In genomic region chr1:236003058-236003457, GRCh38 we compare ENCODE assay signal across 5 cellular contexts.
DNase-seq lines count a peak whose midpoint lies in the region; ATAC-seq, FAIRE-seq and TF ChIP-seq lines count a peak whose summit lies in the region.
"Not testable (repeated sequence)": the region's sequence is repeated elsewhere in the genome, so short reads cannot be mapped to it uniquely, and the experiment has no call there.

No MANE protein-coding gene starts in this region.

- not testable (repeated sequence) for H3K4me2 ChIP-seq in PC-3 (ENCODE audit: low read length); K562 (ENCODE audit: insufficient read depth, low read length)

- not testable (repeated sequence) for H3K9ac ChIP-seq in PC-3 (ENCODE audit: low read length); K562 (ENCODE audit: insufficient read depth in 1 of 2, low read depth in 2 of 2, low read length in 2 of 2)

- peaks cover 56% of the 10 kb centered on the region for H3K4me1 Mint-ChIP-seq in activated CD8-positive, alpha-beta memory T cell treated with anti-CD3 and anti-CD28 coated beads, Interleukin-2, amount 10 ng/mL, durations not matched to agents 7 days and 5 days

- H3K79me2 ChIP-seq in PC-3 (ENCODE audit: low read length); K562 (ENCODE audit: control insufficient read depth, insufficient read depth, low read length): not testable (repeated sequence)

- not testable (repeated sequence) for TF ChIP-seq RAD21 in K562 (CRISPR knock-in tag; conservative IDR thresholded peaks at IDR 0.05 in 1 of 2, IDR thresholded peaks at IDR 0.05 in 1 of 2)

- H2AFZ ChIP-seq in PC-3 (ENCODE audit: low read length); K562 (ENCODE audit: low read depth, low read length): not testable (repeated sequence)

- peaks cover 11% of the 10 kb centered on the region for H3K36me3 Mint-ChIP-seq in activated CD8-positive, alpha-beta memory T cell treated with anti-CD3 and anti-CD28 coated beads, Interleukin-2, amount 10 ng/mL, durations not matched to agents 7 days and 5 days

- H4K20me1 ChIP-seq in PC-3 (ENCODE audit: low read length); K562 (replicated peaks; ENCODE audit: control insufficient read depth, insufficient read depth, low read length): not testable (repeated sequence)

- H3K27me3 Mint-ChIP-seq in activated CD8-positive, alpha-beta memory T cell treated with anti-CD3 and anti-CD28 coated beads, Interleukin-2, amount 10 ng/mL, durations not matched to agents 7 days and 5 days, result not testable (repeated sequence)

- not testable (repeated sequence) for H3K27me3 ChIP-seq in PC-3 (ENCODE audit: low read length); esophagus muscularis mucosa; sigmoid colon
- H3K27me3 ChIP-seq in K562 (ENCODE audit: control insufficient read depth in 2 of 2, insufficient read depth in 2 of 2, low read length in 2 of 2), result peaks cover 14 to 54% of the 10 kb centered on the region in 2 experiments

- TF ChIP-seq EP300 in K562 (IDR thresholded peaks at IDR 0.05; ENCODE audit: low read length); esophagus muscularis mucosa (IDR thresholded peaks at IDR 0.05); sigmoid colon (IDR thresholded peaks at IDR 0.05): not testable (repeated sequence)

- peak overlapping the region; percentile 70; the same call in 1 of the 2 replicates for H3K27ac ChIP-seq in PC-3 (ENCODE audit: low read length)
- H3K27ac ChIP-seq in K562 (ENCODE audit: extremely low read depth, low read depth, low read length), result not testable (repeated sequence)
- H3K27ac ChIP-seq in esophagus muscularis mucosa (replicated peaks in 1 of 4), result peak overlapping the region in 3 of 4 donors; percentile 11 to 56 (median 28)
- peak overlapping the region in 3 of 4 donors; percentile 15 to 71 (median 60) for H3K27ac ChIP-seq in sigmoid colon

- POLR2A ChIA-PET in PC-3 (lab: Charles Lee; ENCODE audit: unreplicated experiment), result not testable (repeated sequence)
- POLR2A ChIA-PET in K562 (lab: Yijun Ruan, JAX), result interaction anchor here (0.7 to 1.4 kb wide), 3 partner anchors 9 to 652 kb away, joined by 3 read pairs; no protein-coding TSS in a partner anchor

- not testable (repeated sequence) for BruUV-seq in PC-3 (replicated peaks; lab: Mats Ljungman, UMichigan); K562 (replicated peaks; lab: Mats Ljungman, UMichigan)

- CTCF ChIA-PET in PC-3 (lab: Charles Lee); K562 (lab: Yijun Ruan, JAX; ENCODE audit: low intra/inter-chr PET ratio): not testable (repeated sequence)
- CTCF ChIA-PET in activated CD8-positive, alpha-beta memory T cell treated with anti-CD3 and anti-CD28 coated beads, Interleukin-2, amount 10 ng/mL, durations not matched to agents 7 days and 5 days (lab: Charles Lee), result interaction anchor here (0.8 kb wide), 1 partner anchor 28 kb away, joined by 5 read pairs; no protein-coding TSS in a partner anchor

- 3% methylated on average over 9 of the region's 9 CpGs for WGBS in K562 (ENCODE audit: insufficient coverage, low coverage, missing lambda C conversion rate)
- WGBS in esophagus muscularis mucosa, result 69% methylated on average over 9 of the region's 9 CpGs
- WGBS in sigmoid colon, 2 donors, result 72 to 87% methylated on average over 9 of the region's 9 CpGs

- in situ Hi-C loops in K562 (cut with MboI), result not testable (repeated sequence)

- H3K9me3 Mint-ChIP-seq in activated CD8-positive, alpha-beta memory T cell treated with anti-CD3 and anti-CD28 coated beads, Interleukin-2, amount 10 ng/mL, durations not matched to agents 7 days and 5 days (ENCODE audit: low read depth), result not testable (repeated sequence)

- FAIRE-seq in K562 (lab: Jason Lieb, UNC), result not testable (repeated sequence)

- not testable (repeated sequence) for H3K4me3 ChIP-seq in PC-3 (ENCODE audit: low read length); K562; esophagus muscularis mucosa; sigmoid colon

- H3K9me1 ChIP-seq in K562 (ENCODE audit: control insufficient read depth, insufficient read depth, low read length), result not testable (repeated sequence)

- H3K27ac Mint-ChIP-seq in activated CD8-positive, alpha-beta memory T cell treated with anti-CD3 and anti-CD28 coated beads, Interleukin-2, amount 10 ng/mL, durations not matched to agents 7 days and 5 days, result peak overlapping the region; percentile 71

- H3K9me3 ChIP-seq in PC-3 (ENCODE audit: low read length); K562 (replicated peaks; ENCODE audit: control insufficient read depth, insufficient read depth, low read depth, low read length); esophagus muscularis mucosa; sigmoid colon: not testable (repeated sequence)

- not testable (repeated sequence) for H3K36me3 ChIP-seq in PC-3 (ENCODE audit: low read depth, low read length); K562 (ENCODE audit: control insufficient read depth, insufficient read depth, low read length)
- H3K36me3 ChIP-seq in esophagus muscularis mucosa, result peaks cover 22 to 94% (median 84%) of the 10 kb centered on the region in 4 donors
- peaks cover 17 to 98% (median 21%) of the 10 kb centered on the region in 4 donors for H3K36me3 ChIP-seq in sigmoid colon

- not testable (repeated sequence) for TF ChIP-seq CTCF in PC-3 (conservative IDR thresholded peaks at IDR 0.05; ENCODE audit: low read depth, low read length); K562 (IDR thresholded peaks at IDR 0.05 in 2 of 3, conservative IDR thresholded peaks at IDR 0.05 in 1 of 3; ENCODE audit: insufficient read depth in 2 of 3, low read depth in 1 of 3, low read length in 3 of 3); esophagus muscularis mucosa (IDR thresholded peaks at IDR 0.05); sigmoid colon (IDR thresholded peaks at IDR 0.05)

- TF ChIP-seq POLR2A in K562 (conservative IDR thresholded peaks at IDR 0.05); esophagus muscularis mucosa (IDR thresholded peaks at IDR 0.05; ENCODE audit: low read depth); sigmoid colon (IDR thresholded peaks at IDR 0.05): not testable (repeated sequence)

- H3F3A ChIP-seq in PC-3 (ENCODE audit: low read length, unreplicated experiment), result not testable (repeated sequence)

- ATAC-seq in PC-3; activated CD8-positive, alpha-beta memory T cell treated with anti-CD3 and anti-CD28 coated beads, Interleukin-2, amount 10 ng/mL, durations not matched to agents 7 days and 5 days; K562: not testable (repeated sequence)

- H3K4me1 ChIP-seq in PC-3 (ENCODE audit: insufficient read depth, low read length) (peaks cover 38% of the 10 kb centered on the region), esophagus muscularis mucosa (peaks cover 16 to 28% (median 20%) of the 10 kb centered on the region in 4 donors)
- not testable (repeated sequence) for H3K4me1 ChIP-seq in K562 (replicated peaks in 1 of 2; ENCODE audit: control insufficient read depth in 2 of 2, insufficient read depth in 2 of 2, low read length in 2 of 2); sigmoid colon

- H3K4me3 Mint-ChIP-seq in activated CD8-positive, alpha-beta memory T cell treated with anti-CD3 and anti-CD28 coated beads, Interleukin-2, amount 10 ng/mL, durations not matched to agents 7 days and 5 days, result not testable (repeated sequence)

- intact Hi-C loops in PC-3 (cut with micrococcal nuclease); K562 (cut with micrococcal nuclease); esophagus muscularis mucosa (cut with DNase I): not testable (repeated sequence)
- intact Hi-C loops in sigmoid colon (cut with DNase I), result loop anchor here (10.0 kb wide), 1 partner anchor 52 kb away; no protein-coding TSS in a partner anchor

- H3K9me2 ChIP-seq in PC-3 (replicated peaks; ENCODE audit: low read length), result not testable (repeated sequence)

- not testable (repeated sequence) for DNase-seq in PC-3; activated CD8-positive, alpha-beta memory T cell treated with anti-CD3 and anti-CD28 coated beads, Interleukin-2, amount 10 ng/mL, durations not matched to agents 7 days and 5 days; K562 (ENCODE audit: extremely low read depth in 1 of 4, low spot score in 3 of 4); esophagus muscularis mucosa (ENCODE audit: extremely low spot score); sigmoid colon

TF ChIP-seq in K562, 482 proteins besides CTCF, POLR2A, EP300 and RAD21:
- TF ChIP-seq HMBOX1 (IDR thresholded peaks at IDR 0.05), result peak; percentile 92
